In the genomic region with DNA sequence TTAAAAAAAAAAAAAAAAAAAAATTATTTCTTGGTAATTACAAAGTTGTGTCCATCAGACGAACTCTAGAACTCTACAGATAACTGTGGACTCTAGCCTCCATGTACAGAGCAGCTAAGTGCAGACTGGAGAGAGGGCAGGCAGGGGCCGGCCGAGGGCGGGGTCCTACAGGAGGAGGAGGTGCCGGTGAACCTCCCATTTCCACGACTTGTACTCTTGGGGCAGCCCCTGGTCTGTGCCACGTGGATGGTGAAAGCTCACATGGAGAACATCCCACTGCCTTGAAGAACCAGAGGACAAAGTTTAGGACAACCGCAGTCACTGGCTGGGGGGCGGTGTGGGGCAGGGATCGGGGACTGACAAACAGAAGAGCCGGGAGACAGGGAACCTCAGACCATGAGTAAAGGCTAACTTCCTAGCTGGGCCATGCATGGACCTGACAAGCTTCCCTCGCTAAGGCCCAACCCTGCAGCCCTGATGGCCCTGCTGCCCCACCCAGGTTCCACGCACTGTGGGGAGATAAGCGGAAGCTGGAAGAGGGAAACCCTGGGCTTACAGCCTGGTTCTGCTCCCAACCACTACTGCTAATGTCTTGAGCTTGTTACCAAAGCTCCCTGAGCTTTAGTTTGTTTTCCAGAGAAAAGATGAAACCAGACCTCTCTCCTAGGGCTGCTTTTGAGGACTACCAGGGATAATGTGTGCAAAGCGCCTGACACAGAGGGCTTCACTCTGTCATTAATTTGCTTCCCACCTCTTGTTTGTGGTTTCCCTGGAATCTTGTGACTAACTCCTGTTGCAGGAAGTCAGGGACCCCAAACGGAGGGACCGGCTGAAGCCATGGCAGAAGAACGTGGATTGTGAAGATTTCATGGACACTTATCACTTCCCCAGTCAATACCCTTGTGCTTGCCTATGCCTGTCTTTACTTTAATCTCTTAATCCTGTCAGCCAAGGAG, we compare ENCODE assay signal across 10 cellular contexts.
"Had no signal": no experiment of that assay in that cellular context is flagged by ENCODE, and none has a peak within 500 bp of the region (broad histone marks: within the 10 kb centered on the region; RNA-seq: fewer than 3 reads in every experiment).

No MANE protein-coding gene starts in this region.

- H3K27ac Mint-ChIP-seq: activated B cell treated with CpG ODN at 0.5 μM for 24 hours; activated naive CD8-positive, alpha-beta T cell; stimulated activated naive B cell treated with anti-CD40 and anti-IgM and Interleukin-4, amounts not matched to agents 10 μg/mL and 1 μg/mL and 100 μg/mL, for 72 hours had no signal

- H3K27me3 ChIP-seq: left lung, ovary, sigmoid colon had no signal

- H3K27me3 Mint-ChIP-seq: progenitor cell of endocrine pancreas had no signal

- H3K36me3 ChIP-seq: left lung, neutrophil, ovary, sigmoid colon, tibial nerve had no signal

- H3K4me1 Mint-ChIP-seq: stimulated activated naive B cell treated with anti-CD40 and anti-IgM and Interleukin-4, amounts not matched to agents 10 μg/mL and 1 μg/mL and 100 μg/mL, for 72 hours had no signal

- H3K4me3 ChIP-seq: lung, ovary had no signal

- H3K27ac ChIP-seq: neutrophil, ovary had no signal

- H3K9me3 ChIP-seq: neutrophil, ovary, sigmoid colon, tibial nerve had no signal
